Comparison of ENCODE assay signal across 19 cellular contexts in the genomic region with DNA sequence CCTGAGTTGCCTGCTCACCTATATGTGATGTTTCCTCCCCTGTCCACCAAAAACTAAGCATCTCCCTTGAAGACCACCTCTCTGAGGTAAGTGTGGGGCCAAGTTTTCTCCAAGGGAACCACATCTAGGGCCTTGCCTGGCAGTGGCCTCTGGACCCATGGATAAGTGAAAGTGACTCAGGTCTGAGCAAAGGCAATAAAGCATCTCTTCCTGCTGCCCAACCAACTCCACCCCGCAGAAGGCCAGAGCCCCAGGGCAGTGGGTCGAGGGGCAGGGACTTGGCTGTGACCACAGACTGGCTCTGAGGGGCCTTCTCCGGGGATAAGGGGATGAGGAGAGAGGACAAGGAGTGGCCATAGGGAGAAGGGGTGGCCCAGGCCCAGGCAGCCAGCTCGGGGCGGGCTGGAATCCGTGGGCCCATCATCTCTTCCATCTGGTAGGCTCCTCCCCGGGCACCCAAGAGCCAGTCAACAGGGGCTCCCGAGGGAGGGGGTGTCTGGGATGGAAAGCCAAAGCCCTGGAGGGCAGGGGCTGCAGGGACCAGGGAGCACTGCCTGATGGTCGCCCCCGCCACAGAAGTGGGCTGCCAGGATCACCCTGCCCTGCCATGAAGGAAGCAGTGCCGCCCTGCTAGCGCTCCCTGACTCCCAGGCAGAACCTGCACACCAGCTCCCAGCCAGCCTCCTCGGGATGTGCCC. TPM values are rescaled to one million over a fixed set of nuclear protein-coding genes. Genes with fewer than 3 reads are reported as not detected.
DNase-seq lines count a peak whose midpoint lies in the region; ATAC-seq and TF ChIP-seq lines count a peak whose summit lies in the region.
"Had no signal": no experiment of that assay in that cellular context is flagged by ENCODE, and none has a peak within 500 bp of the region (broad histone marks: within the 10 kb centered on the region; RNA-seq: fewer than 3 reads in every experiment).

No MANE protein-coding gene starts in this region.

- no peak overlapping the region for H2AFZ ChIP-seq in PC-3 (ENCODE audit: low read length)

- H3K4me3 ChIP-seq in H7 (ENCODE audit: insufficient read depth, low read depth, low read length) (no peak overlapping the region), PC-3 (ENCODE audit: low read length) (no peak overlapping the region)
- H3K4me3 ChIP-seq: HAP-1 had no signal

- H3K9ac ChIP-seq in PC-3 (ENCODE audit: low read length): no peak overlapping the region
- H3K9ac ChIP-seq: KMS-11 had no signal

- H3K9me2 ChIP-seq in PC-3 (replicated peaks; ENCODE audit: low read length): no peaks in the 10 kb centered on the region

- H3K4me2 ChIP-seq in PC-3 (ENCODE audit: low read length): no peak overlapping the region
- H3K4me2 ChIP-seq: KMS-11 had no signal

- no peak overlapping the region for H3K27ac ChIP-seq in PC-3 (ENCODE audit: low read length)
- H3K27ac ChIP-seq: KMS-11 had no signal

- H3K4me1 ChIP-seq in PC-3 (ENCODE audit: insufficient read depth, low read length): no peaks in the 10 kb centered on the region
- H3K4me1 ChIP-seq: HAP-1 had no signal

- ATAC-seq in PC-3: peak; percentile 61; the same call in 1 of the 2 replicates
- ATAC-seq in stimulated activated naive B cell treated with anti-CD40 and anti-IgM and Interleukin-4, amounts not matched to agents 10 μg/mL and 1 μg/mL and 100 μg/mL, for 72 hours (replicated peaks): no peak
- ATAC-seq: SK-N-SH treated with all-trans-retinoic acid at 6 μM for 48 hours had no signal

- TF ChIP-seq CTCF in PC-3 (conservative IDR thresholded peaks at IDR 0.05; ENCODE audit: low read depth, low read length): no peak

- peak overlapping the region; percentile 69 for H3K27ac Mint-ChIP-seq in stimulated activated naive B cell treated with anti-CD40 and anti-IgM and Interleukin-4, amounts not matched to agents 10 μg/mL and 1 μg/mL and 100 μg/mL, for 72 hours

- H3K79me2 ChIP-seq in PC-3 (ENCODE audit: low read length): no peaks in the 10 kb centered on the region

- no peaks in the 10 kb centered on the region for H3F3A ChIP-seq in PC-3 (ENCODE audit: low read length, unreplicated experiment)

- peaks cover 8 to 18% of the 10 kb centered on the region in 2 donors for H3K36me3 Mint-ChIP-seq in stimulated activated naive B cell treated with anti-CD40 and anti-IgM and Interleukin-4, amounts not matched to agents 10 μg/mL and 1 μg/mL and 100 μg/mL, for 72 hours

- BruUV-seq in PC-3 (replicated peaks; lab: Mats Ljungman, UMichigan): no TSS peak

- no peak overlapping the region for H3K4me3 Mint-ChIP-seq in stimulated activated naive B cell treated with anti-CD40 and anti-IgM and Interleukin-4, amounts not matched to agents 10 μg/mL and 1 μg/mL and 100 μg/mL, for 72 hours
- H3K4me3 Mint-ChIP-seq: CD14-positive monocyte had no signal

- H4K20me1 ChIP-seq in PC-3 (ENCODE audit: low read length): no peaks in the 10 kb centered on the region

- H3K4me1 Mint-ChIP-seq in stimulated activated naive B cell treated with anti-CD40 and anti-IgM and Interleukin-4, amounts not matched to agents 10 μg/mL and 1 μg/mL and 100 μg/mL, for 72 hours: peaks cover 0 to 7% of the 10 kb centered on the region in 2 donors

- no peaks in the 10 kb centered on the region for H3K27me3 Mint-ChIP-seq in stimulated activated naive B cell treated with anti-CD40 and anti-IgM and Interleukin-4, amounts not matched to agents 10 μg/mL and 1 μg/mL and 100 μg/mL, for 72 hours

- POLR2A ChIA-PET in PC-3 (lab: Charles Lee; ENCODE audit: unreplicated experiment): no interaction called here

- H3K9me3 ChIP-seq in PC-3 (ENCODE audit: low read length): no peaks in the 10 kb centered on the region
- H3K9me3 ChIP-seq: HAP-1 had no signal

- H3K27me3 ChIP-seq in H7 (ENCODE audit: control insufficient read depth, insufficient read depth, low read length) (no peaks in the 10 kb centered on the region), PC-3 (ENCODE audit: low read length) (no peaks in the 10 kb centered on the region)

- intact Hi-C loops in PC-3 (cut with micrococcal nuclease): no loop called here

- no peaks in the 10 kb centered on the region; the same call in 1 of the 2 replicates for H3K36me3 ChIP-seq in H7 (replicated peaks; ENCODE audit: control insufficient read depth, insufficient read depth, low read length)
- H3K36me3 ChIP-seq in PC-3 (ENCODE audit: low read depth, low read length): no peaks in the 10 kb centered on the region
- H3K36me3 ChIP-seq: HAP-1 had no signal

- CTCF ChIA-PET in PC-3 (lab: Charles Lee): no interaction called here

- H3K9me3 Mint-ChIP-seq in stimulated activated naive B cell treated with anti-CD40 and anti-IgM and Interleukin-4, amounts not matched to agents 10 μg/mL and 1 μg/mL and 100 μg/mL, for 72 hours: no peaks in the 10 kb centered on the region

- peak; percentile 84 for DNase-seq in H7
- no peak for DNase-seq in PC-3
- DNase-seq in iPS-NIHi7 (ENCODE audit: extremely low spot score): peak; percentile 38
- no peak for DNase-seq in stimulated activated naive B cell treated with anti-CD40 and anti-IgM and Interleukin-4, amounts not matched to agents 10 μg/mL and 1 μg/mL and 100 μg/mL, for 72 hours
- DNase-seq in NCI-H2196 treated with DMSO at 0.1 percent for 48 hours (lab: John Stamatoyannopoulos, UW; ENCODE audit: unreplicated experiment): no peak
- no peak for DNase-seq in NCI-H1417 (lab: John Stamatoyannopoulos, UW)
- DNase-seq in stimulated activated CD4-positive, alpha-beta T cell treated with anti-CD3 and anti-CD28 coated beads, Interleukin-2, amount 100 ng/mL, for 24 hours: no peak
- DNase-seq: EL, MM.1S, NCI-H1092 treated with DMSO at 0.1 percent for 48 hours, NCI-H1694, NCI-H226, NCI-H524 treated with DMSO at 0.1 percent for 48 hours, SHP77 treated with DMSO at 0.1 percent for 48 hours had no signal

RNA-seq across cellular contexts. Expression of gene EMX1, which starts 33.4 kb away (rescaled TPM):
- 0.28 and 1.6 TPM in 2 replicates for total RNA-seq in H7 (2014; rRNA removed; shearing (Covaris generic))
- total RNA-seq in PC-3 (2014; rRNA removed): not detected in 2 replicates
- total RNA-seq: RPMI7951 had no signal

Comparison
In these comparisons a context has a peak if more than half of its experiments do, and no peak if none do; other contexts are left out.
1. DNase-seq: peak in H7 (single experiment) and iPS-NIHi7 (single experiment); none in PC-3 (single experiment), stimulated activated naive B cell treated with anti-CD40 and anti-IgM and Interleukin-4, amounts not matched to agents 10 μg/mL and 1 μg/mL and 100 μg/mL, for 72 hours (single experiment), NCI-H2196 treated with DMSO at 0.1 percent for 48 hours (single experiment), NCI-H1417 (0 of 3) and stimulated activated CD4-positive, alpha-beta T cell treated with anti-CD3 and anti-CD28 coated beads, Interleukin-2, amount 100 ng/mL, for 24 hours (0 of 2).